Comparison of ENCODE assay signal across 25 cellular contexts in the genomic region with DNA sequence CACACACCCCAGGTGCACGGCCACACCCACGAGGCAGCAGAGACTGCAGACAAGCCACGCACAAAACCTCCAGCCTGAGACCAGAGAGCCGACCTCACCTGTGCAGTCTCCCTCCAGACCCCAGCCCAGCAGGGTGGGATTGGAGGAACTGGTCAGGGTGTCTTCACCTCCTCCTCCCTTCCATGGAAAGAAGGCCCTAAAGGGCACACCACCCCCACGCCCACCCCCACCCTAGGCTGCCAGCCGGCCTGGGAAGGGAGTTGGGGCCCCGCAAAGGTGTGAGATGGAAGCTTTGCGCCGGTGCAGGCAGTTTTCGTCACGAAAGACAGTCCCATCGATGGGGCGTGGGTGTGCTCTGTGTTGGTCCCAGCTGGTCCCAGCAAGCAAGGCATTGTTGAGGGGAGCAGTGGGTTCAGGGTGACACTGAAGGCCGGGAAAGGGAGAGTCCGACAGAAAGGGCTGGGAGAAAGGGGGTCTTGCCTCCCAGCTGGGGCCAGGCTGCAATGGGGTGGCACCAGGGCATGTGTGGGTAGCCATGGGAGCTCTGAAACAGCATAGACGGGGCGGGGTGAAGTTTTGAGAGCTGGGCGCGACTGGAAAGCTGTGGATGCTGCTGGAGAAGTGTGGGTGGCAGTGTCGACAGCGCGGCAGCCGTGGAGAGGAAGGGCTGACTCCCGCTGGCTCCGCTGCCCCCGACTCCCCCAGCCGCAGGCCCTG.
"Had no signal": no experiment of that assay in that cellular context is flagged by ENCODE, and none has a peak within 500 bp of the region (broad histone marks: within the 10 kb centered on the region; RNA-seq: fewer than 3 reads in every experiment).

No MANE protein-coding gene starts in this region.

- H3K27me3 Mint-ChIP-seq: central memory CD8-positive, alpha-beta T cell; effector memory CD8-positive, alpha-beta T cell; naive thymus-derived CD4-positive, alpha-beta T cell; stimulated activated memory B cell treated with anti-CD40 and anti-IgM and Interleukin-4, amounts not matched to agents 10 μg/mL and 1 μg/mL and 100 μg/mL, for 72 hours had no signal

- H3K36me3 ChIP-seq: esophagus squamous epithelium, spleen, tibial artery, uterus had no signal

- H3K27ac ChIP-seq: esophagus squamous epithelium, psoas muscle, skin epidermis, spleen, testis, tibial artery, uterus had no signal

- ATAC-seq: effector memory CD8-positive, alpha-beta T cell; left lobe of liver; naive thymus-derived CD4-positive, alpha-beta T cell; psoas muscle; right cardiac atrium; stimulated activated memory B cell treated with anti-CD40 and anti-IgM and Interleukin-4, amounts not matched to agents 10 μg/mL and 1 μg/mL and 100 μg/mL, for 72 hours; stimulated activated naive CD8-positive, alpha-beta T cell treated with anti-CD3 and anti-CD28 coated beads, Interleukin-15, Interleukin-2, amounts not matched to agents 100 U/mL and 50 U/mL, for 24 hours had no signal

- H3K9me3 Mint-ChIP-seq: central memory CD8-positive, alpha-beta T cell; effector memory CD8-positive, alpha-beta T cell; neural crest cell; stimulated activated memory B cell treated with anti-CD40 and anti-IgM and Interleukin-4, amounts not matched to agents 10 μg/mL and 1 μg/mL and 100 μg/mL, for 72 hours; type B pancreatic cell had no signal

- H3K4me3 ChIP-seq: esophagus squamous epithelium, lung, psoas muscle, skin epidermis, spleen, testis, tibial artery, uterus had no signal

- H3K27me3 ChIP-seq: esophagus squamous epithelium, testis, uterus had no signal

- DNase-seq: cortex of kidney; effector memory CD8-positive, alpha-beta T cell; erythroblast; esophagus squamous epithelium; foreskin melanocyte; hypothalamus; mesenchymal stem cell; midbrain; naive thymus-derived CD4-positive, alpha-beta T cell; psoas muscle; right cardiac atrium; spleen; stimulated activated CD4-positive, alpha-beta T cell treated with anti-CD3 and anti-CD28 coated beads, Interleukin-4, amount 100 ng/mL, for 4 hours; stimulated activated naive CD8-positive, alpha-beta T cell treated with anti-CD3 and anti-CD28 coated beads, Interleukin-15, Interleukin-2, amounts not matched to agents 100 U/mL and 50 U/mL, for 24 hours; substantia nigra; testis; uterus had no signal

- H3K4me1 Mint-ChIP-seq: central memory CD8-positive, alpha-beta T cell; naive thymus-derived CD4-positive, alpha-beta T cell; stimulated activated memory B cell treated with anti-CD40 and anti-IgM and Interleukin-4, amounts not matched to agents 10 μg/mL and 1 μg/mL and 100 μg/mL, for 72 hours had no signal

- H3K9me3 ChIP-seq: esophagus squamous epithelium, psoas muscle, testis, tibial artery, uterus had no signal

- H3K27ac Mint-ChIP-seq: effector memory CD8-positive, alpha-beta T cell; naive thymus-derived CD4-positive, alpha-beta T cell; stimulated activated memory B cell treated with anti-CD40 and anti-IgM and Interleukin-4, amounts not matched to agents 10 μg/mL and 1 μg/mL and 100 μg/mL, for 72 hours; type B pancreatic cell had no signal

- H3K4me3 Mint-ChIP-seq: central memory CD8-positive, alpha-beta T cell; effector memory CD8-positive, alpha-beta T cell; naive thymus-derived CD4-positive, alpha-beta T cell; neural crest cell; stimulated activated memory B cell treated with anti-CD40 and anti-IgM and Interleukin-4, amounts not matched to agents 10 μg/mL and 1 μg/mL and 100 μg/mL, for 72 hours; type B pancreatic cell had no signal

- H3K36me3 Mint-ChIP-seq: naive thymus-derived CD4-positive, alpha-beta T cell; stimulated activated memory B cell treated with anti-CD40 and anti-IgM and Interleukin-4, amounts not matched to agents 10 μg/mL and 1 μg/mL and 100 μg/mL, for 72 hours; type B pancreatic cell had no signal

- H3K4me1 ChIP-seq: esophagus squamous epithelium, psoas muscle, spleen, testis, tibial artery, uterus had no signal
